ENCODE assay signal across 22 cellular contexts in the genomic region with DNA sequence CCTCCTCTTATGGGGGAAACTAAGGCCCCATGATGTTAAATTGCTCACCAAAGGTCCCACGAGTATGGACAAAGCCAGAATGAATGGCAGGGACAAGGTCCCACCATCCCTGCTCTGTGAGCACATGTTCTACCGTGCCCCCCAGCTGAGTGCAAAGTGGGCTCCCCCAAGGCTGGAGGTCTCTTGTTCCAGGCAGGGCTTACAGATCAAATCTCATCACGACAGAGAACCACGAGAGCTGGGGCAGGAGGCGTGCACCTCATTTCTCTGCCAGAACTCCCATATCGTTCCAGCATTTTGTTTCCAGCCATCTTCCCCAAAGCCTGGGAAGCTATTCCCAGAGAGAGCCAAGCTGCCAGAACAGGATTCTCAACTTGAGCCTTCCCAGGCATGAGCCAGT.
DNase-seq lines count a peak whose midpoint lies in the region; ATAC-seq and TF ChIP-seq lines count a peak whose summit lies in the region.
"Had no signal": no experiment of that assay in that cellular context is flagged by ENCODE, and none has a peak within 500 bp of the region (broad histone marks: within the 10 kb centered on the region; RNA-seq: fewer than 3 reads in every experiment).

No MANE protein-coding gene starts in this region.

- TF ChIP-seq POLR2A in spleen (IDR thresholded peaks at IDR 0.05) (no peak), tibial nerve (IDR thresholded peaks at IDR 0.05) (no peak)

- ATAC-seq in left cardiac atrium = no peak
- no peak for ATAC-seq in lower lobe of right lung
- ATAC-seq: Panc1 had no signal

- no peaks in the 10 kb centered on the region for H3K36me3 ChIP-seq in right atrium auricular region
- H3K36me3 ChIP-seq in lower lobe of right lung = no peaks in the 10 kb centered on the region
- peaks cover 0 to 9% (median 0%) of the 10 kb centered on the region in 6 donors for H3K36me3 ChIP-seq in spleen
- no peaks in the 10 kb centered on the region for H3K36me3 ChIP-seq in tibial nerve
- H3K36me3 ChIP-seq: SJCRH30 had no signal

- TF ChIP-seq CTCF in right atrium auricular region (IDR thresholded peaks at IDR 0.05) = no peak
- no peak for TF ChIP-seq CTCF in lower lobe of right lung (IDR thresholded peaks at IDR 0.05)
- TF ChIP-seq CTCF in spleen (IDR thresholded peaks at IDR 0.05 in 8 of 11, conservative IDR thresholded peaks at IDR 0.05 in 3 of 11) = no peak
- no peak for TF ChIP-seq CTCF in tibial nerve (IDR thresholded peaks at IDR 0.05)

- H3K4me1 ChIP-seq in right atrium auricular region (peaks cover 0 to 15% of the 10 kb centered on the region in 2 donors), lower lobe of right lung (peaks cover 12% of the 10 kb centered on the region), spleen (peaks cover 4 to 21% (median 14%) of the 10 kb centered on the region in 6 donors), tibial nerve (peaks cover 0 to 14% (median 6%) of the 10 kb centered on the region in 4 donors)
- H3K4me1 ChIP-seq: SJCRH30 had no signal

- H3K9me3 ChIP-seq in right atrium auricular region (no peaks in the 10 kb centered on the region), lower lobe of right lung (no peaks in the 10 kb centered on the region), spleen (no peaks in the 10 kb centered on the region), tibial nerve (no peaks in the 10 kb centered on the region)
- H3K9me3 ChIP-seq: SJCRH30 had no signal

- no peak overlapping the region for H3K27ac ChIP-seq in right atrium auricular region
- H3K27ac ChIP-seq in lower lobe of right lung = no peak overlapping the region
- no peak overlapping the region for H3K27ac ChIP-seq in spleen
- H3K27ac ChIP-seq in tibial nerve = no peak overlapping the region
- H3K27ac ChIP-seq: GM23248, SJCRH30 had no signal

- H3K27me3 ChIP-seq in right atrium auricular region (no peaks in the 10 kb centered on the region), lower lobe of right lung (ENCODE audit: low read depth) (peaks cover 9% of the 10 kb centered on the region), spleen (replicated peaks in 1 of 7) (peaks cover 0 to 25% (median 0%) of the 10 kb centered on the region in 7 donors), tibial nerve (no peaks in the 10 kb centered on the region)
- H3K27me3 ChIP-seq: SJCRH30 had no signal

- DNase-seq in left cardiac atrium (peak; percentile 13), right atrium auricular region (ENCODE audit: low spot score) (no peak), ecto neural progenitor cell (ENCODE audit: low spot score) (peak; percentile 29), lower lobe of right lung (peak; percentile 3), spleen (peak; percentile 42), cortex of kidney (lab: John Stamatoyannopoulos, UW) (no peak), AG20443 (ENCODE audit: low spot score) (no peak), tibial nerve (ENCODE audit: low spot score in 2 of 2) (no peak)
- DNase-seq: CD4-positive, alpha-beta T cell; COR-L47; DMS79; HFFc6; KG1; NCI-H1092 treated with DMSO at 0.1 percent for 48 hours; NCI-H1436 treated with DMSO at 0.1 percent for 48 hours; NCI-H1930; NCI-H2227 treated with DMSO at 0.1 percent for 48 hours; NCI-H510A; NK-92 treated with Interleukin-12 subunit alpha and Interleukin-12 subunit beta, amount 100 ng/mL, for 24 hours; SJCRH30 had no signal

- H3K4me3 ChIP-seq in right atrium auricular region (no peak overlapping the region), lower lobe of right lung (no peak overlapping the region), spleen (no peak overlapping the region), tibial nerve (no peak overlapping the region)
- H3K4me3 ChIP-seq: GM23248, SJCRH30 had no signal

- 64 to 94% (median 76%) methylated on average over 6 of the region's 6 CpGs for WGBS in spleen, 5 donors
- 73 to 77% methylated on average over 6 of the region's 6 CpGs for whole genome bisulfite sequencing in tibial nerve, 2 donors

- intact Hi-C loops in left cardiac atrium (cut with DNase I) (no loop called here), lower lobe of right lung (cut with DNase I) (loop anchor here (10.0 kb wide), 1 partner anchor 326 kb away; no protein-coding TSS in a partner anchor), spleen (cut with DNase I; ENCODE audit: low total_unique reads) (no loop called here)

- no peak for TF ChIP-seq EP300 in tibial nerve (IDR thresholded peaks at IDR 0.05)

Comparison
In these comparisons a context has a peak if more than half of its experiments do, and no peak if none do; other contexts are left out.
1. DNase-seq: peak in left cardiac atrium (single experiment), ecto neural progenitor cell (single experiment), lower lobe of right lung (single experiment) and spleen (single experiment); none in right atrium auricular region (single experiment), cortex of kidney (single experiment), AG20443 (single experiment) and tibial nerve (0 of 2).